Comparison of ENCODE assay signal across 10 cellular contexts in genomic region chr2:39408351-39409136, GRCh38. TPM values are rescaled to one million over a fixed set of nuclear protein-coding genes. Genes with fewer than 3 reads are reported as not detected.
A peak's percentile ranks its signal among the peaks of the same experiment; 100 is the strongest.
DNase-seq lines count a peak whose midpoint lies in the region; ATAC-seq and TF ChIP-seq lines count a peak whose summit lies in the region.
"Had no signal": no experiment of that assay in that cellular context is flagged by ENCODE, and none has a peak within 500 bp of the region (broad histone marks: within the 10 kb centered on the region; RNA-seq: fewer than 3 reads in every experiment).

No MANE protein-coding gene starts in this region.

- H4K20me1 ChIP-seq in DOHH2 (ENCODE audit: control insufficient read depth, insufficient read depth, low read depth, low read length): no peaks in the 10 kb centered on the region

- ATAC-seq in GM21515 (IDR thresholded peaks at IDR 0.05; ENCODE audit: unreplicated experiment): peak; percentile 57
- ATAC-seq in HG03575 (IDR thresholded peaks at IDR 0.05; ENCODE audit: extremely low read depth, insufficient number of reproducible peaks, low FRiP score, unreplicated experiment): peak; percentile 42
- ATAC-seq in T-cell (replicated peaks in 1 of 4): no peak

- H3K9me3 ChIP-seq in DOHH2 (ENCODE audit: control insufficient read depth, insufficient read depth, low read length) (no peaks in the 10 kb centered on the region), stomach (no peaks in the 10 kb centered on the region)

- CTCF ChIA-PET in T-cell (lab: Charles Lee): interaction anchor here in 1 of 2 donors (0.6 kb wide), 1 partner anchor 103 kb away, joined by 3 read pairs; no protein-coding TSS in a partner anchor

- no peak for TF ChIP-seq POLR2A in stomach (IDR thresholded peaks at IDR 0.05)

- H3K27ac ChIP-seq in DOHH2 (ENCODE audit: low read depth, low read length) (no peak overlapping the region), stomach (peak overlapping the region in 1 of 5 donors; percentile 3)

- H3K36me3 Mint-ChIP-seq in T-cell: peaks cover 4% of the 10 kb centered on the region

- no peaks in the 10 kb centered on the region for H3F3A ChIP-seq in DOHH2 (ENCODE audit: control insufficient read depth, insufficient read depth)

- H3K4me1 Mint-ChIP-seq in T-cell: peaks cover 78 to 90% (median 80%) of the 10 kb centered on the region in 3 donors

- peak overlapping the region in 1 of 3 donors; percentile 4 for H3K4me3 Mint-ChIP-seq in T-cell

- 75 to 81% (median 78%) methylated on average over 3 of the region's 3 CpGs for WGBS in stomach, 5 donors

- no peak for TF ChIP-seq EP300 in stomach (IDR thresholded peaks at IDR 0.05)

- H3K27ac Mint-ChIP-seq in T-cell: no peak overlapping the region

- intact Hi-C loops in stomach (cut with DNase I; ENCODE audit: low total_unique reads): no loop called here

- TF ChIP-seq CTCF in DOHH2 (IDR thresholded peaks at IDR 0.05; ENCODE audit: low read depth, low read length, poor library complexity, severe bottlenecking): no peak
- TF ChIP-seq CTCF in kidney epithelial cell (IDR thresholded peaks at IDR 0.05; ENCODE audit: insufficient read depth, low read length, poor library complexity, severe bottlenecking): no peak
- TF ChIP-seq CTCF in stomach (IDR thresholded peaks at IDR 0.05): no peak

- no peaks in the 10 kb centered on the region for H3K9me2 ChIP-seq in DOHH2 (replicated peaks; ENCODE audit: control insufficient read depth, low read length)

- H3K79me2 ChIP-seq in DOHH2 (ENCODE audit: control insufficient read depth, low read length): peaks cover 87% of the 10 kb centered on the region

- H3K4me1 ChIP-seq in DOHH2 (ENCODE audit: control insufficient read depth, low read length) (peaks cover 85% of the 10 kb centered on the region), stomach (peaks cover 23 to 95% (median 63%) of the 10 kb centered on the region in 4 donors)

- H3K9me3 Mint-ChIP-seq in T-cell: no peaks in the 10 kb centered on the region

- H3K4me3 ChIP-seq in DOHH2 (ENCODE audit: low read length) (no peak overlapping the region), kidney epithelial cell (ENCODE audit: low read depth, low read length) (no peak overlapping the region), stomach (no peak overlapping the region)

- H3K36me3 ChIP-seq in DOHH2 (ENCODE audit: control insufficient read depth, low read length): no peaks in the 10 kb centered on the region
- no peaks in the 10 kb centered on the region for H3K36me3 ChIP-seq in kidney epithelial cell (ENCODE audit: control insufficient read depth, insufficient read depth, low read length)
- H3K36me3 ChIP-seq in stomach: no peaks in the 10 kb centered on the region

- H3K27me3 ChIP-seq in DOHH2 (ENCODE audit: control insufficient read depth, low read length) (no peaks in the 10 kb centered on the region), kidney epithelial cell (ENCODE audit: control insufficient read depth, insufficient read depth, low read length) (no peaks in the 10 kb centered on the region), stomach (no peaks in the 10 kb centered on the region)

- no peaks in the 10 kb centered on the region for H3K27me3 Mint-ChIP-seq in T-cell

- H3K4me2 ChIP-seq in DOHH2 (ENCODE audit: low read length): peak overlapping the region; percentile 4

- POLR2A ChIA-PET in T-cell (lab: Charles Lee): interaction anchor here in 1 of 2 donors (0.6 kb wide), 1 partner anchor 433 kb away, joined by 4 read pairs; no protein-coding TSS in a partner anchor

- DNase-seq in kidney epithelial cell (ENCODE audit: low read depth) (peak; percentile 21), NCI-H187 treated with DMSO at 0.1 percent for 48 hours (lab: John Stamatoyannopoulos, UW) (no peak), stomach (no peak), T-cell (no peak)
- no peak for DNase-seq in activated CD4-positive, alpha-beta T cell treated with anti-CD3 and anti-CD28 coated beads for 48 hours
- DNase-seq: kidney, NCI-H69 had no signal

RNA-seq across cellular contexts. Expression of gene MAP4K3, which starts 28.5 kb away (rescaled TPM):
- total RNA-seq in kidney epithelial cell (24.5 and 25.7 TPM in 2 replicates), stomach (100 to 1,000 TPM in 2 of 5 donors, 10 to 100 TPM in 3; 86.4 to 166 (median 95.1) TPM), T-cell (10 to 100 TPM; 13.8 to 27.0 (median 17.4) TPM)
- polyA plus RNA-seq in stomach: 10 to 100 TPM; 13.5 to 20.0 (median 15.5) TPM

Comparison
In these comparisons a context has a peak if more than half of its experiments do, and no peak if none do; other contexts are left out.
1. ATAC-seq: peak in GM21515 (single experiment) and HG03575 (single experiment); none in T-cell (0 of 4).